In genomic region chr4:89071311-89071710, GRCh38 we compare ENCODE assay signal across 28 cellular contexts.
"Had no signal": no experiment of that assay in that cellular context is flagged by ENCODE, and none has a peak within 500 bp of the region (broad histone marks: within the 10 kb centered on the region; RNA-seq: fewer than 3 reads in every experiment).

No MANE protein-coding gene starts in this region.

- H3K27me3 ChIP-seq: adrenal gland, body of pancreas, esophagus squamous epithelium had no signal

- DNase-seq: activated CD4-positive, alpha-beta memory T cell treated with anti-CD3 and anti-CD28 coated beads for 36 hours; activated CD4-positive, alpha-beta T cell treated with anti-CD3 and anti-CD28 coated beads for 36 hours; activated CD4-positive, alpha-beta T cell treated with anti-CD3 and anti-CD28 coated beads, Interleukin-2, amount 10 ng/mL, durations not matched to agents 24 days and 14 days; activated CD4-positive, CD25-positive, alpha-beta regulatory T cell; activated CD4-positive, CD25-positive, alpha-beta regulatory T cell treated with anti-CD3 and anti-CD28 coated beads, Interleukin-2, amount 50 U/mL, for 72 hours; activated CD8-positive, alpha-beta memory T cell treated with anti-CD3 and anti-CD28 coated beads, Interleukin-2, amount 10 ng/mL, durations not matched to agents 7 days and 5 days; activated CD8-positive, alpha-beta memory T cell treated with anti-CD3 and anti-CD28 coated beads, Interleukin-2, amount 50 U/mL, for 4 hours; activated CD8-positive, alpha-beta T cell treated with anti-CD3 and anti-CD28 coated beads, Interleukin-2, amount 10 ng/mL, durations not matched to agents 7 days and 5 days; activated effector memory CD4-positive, alpha-beta T cell treated with anti-CD3 and anti-CD28 coated beads, Interleukin-2, amount 50 U/mL, for 16 hours; activated naive CD4-positive, alpha-beta T cell treated with anti-CD3 and anti-CD28 coated beads for 36 hours; activated naive CD8-positive, alpha-beta T cell treated with anti-CD3 and anti-CD28 coated beads for 36 hours; activated naive CD8-positive, alpha-beta T cell treated with anti-CD3 and anti-CD28 coated beads, Interleukin-2, amount 50 U/mL, for 24 hours; activated T-cell treated with anti-CD3 and anti-CD28 coated beads, Interleukin-2, amount 50 U/mL, for 1 hour; activated T-cell treated with anti-CD3 and anti-CD28 coated beads, Interleukin-2, amount 50 U/mL, for 48 hours; adrenal gland; amygdala; aorta; body of pancreas; cortex of kidney; dermis blood vessel endothelial cell; effector CD4-positive, alpha-beta T cell; effector memory CD8-positive, alpha-beta T cell; esophagus squamous epithelium; head of caudate nucleus; T-helper 2 cell had no signal

- H3K4me3 ChIP-seq: adrenal gland, body of pancreas, esophagus squamous epithelium had no signal

- H3K36me3 ChIP-seq: adrenal gland, esophagus squamous epithelium had no signal

- H3K4me1 ChIP-seq: adrenal gland, esophagus squamous epithelium had no signal

- ATAC-seq: activated CD4-positive, alpha-beta T cell treated with anti-CD3 and anti-CD28 coated beads for 36 hours; activated CD8-positive, alpha-beta memory T cell treated with anti-CD3 and anti-CD28 coated beads, Interleukin-2, amount 10 ng/mL, durations not matched to agents 7 days and 5 days; activated CD8-positive, alpha-beta T cell treated with anti-CD3 and anti-CD28 coated beads, Interleukin-2, amount 10 ng/mL, durations not matched to agents 7 days and 5 days; activated naive CD8-positive, alpha-beta T cell treated with anti-CD3 and anti-CD28 coated beads, Interleukin-2, amount 50 U/mL, for 24 hours; body of pancreas; effector memory CD8-positive, alpha-beta T cell had no signal

- FAIRE-seq: colon, frontal cortex had no signal

- H3K9me3 ChIP-seq: body of pancreas, esophagus squamous epithelium had no signal

- H3K27ac ChIP-seq: adrenal gland, body of pancreas, epithelial cell of prostate, esophagus squamous epithelium had no signal
